ENCODE assay signal across 27 cellular contexts in genomic region chr10:113294868-113295267, GRCh38.
"Had no signal": no experiment of that assay in that cellular context is flagged by ENCODE, and none has a peak within 500 bp of the region (broad histone marks: within the 10 kb centered on the region; RNA-seq: fewer than 3 reads in every experiment).

No MANE protein-coding gene starts in this region.

- H3K4me3 ChIP-seq: ascending aorta, esophagus muscularis mucosa, gastrocnemius medialis had no signal

- H3K4me1 ChIP-seq: ascending aorta, esophagus muscularis mucosa, foreskin keratinocyte, gastrocnemius medialis had no signal

- H3K27me3 ChIP-seq: ascending aorta, brain microvascular endothelial cell, esophagus muscularis mucosa, gastrocnemius medialis had no signal

- H3K36me3 ChIP-seq: ascending aorta, brain microvascular endothelial cell, esophagus muscularis mucosa, gastrocnemius medialis had no signal

- ATAC-seq: activated CD4-positive, alpha-beta T cell treated with anti-CD3 and anti-CD28 coated beads for 36 hours; activated CD8-positive, alpha-beta memory T cell treated with anti-CD3 and anti-CD28 coated beads, Interleukin-2, amount 10 ng/mL, durations not matched to agents 7 days and 5 days; activated CD8-positive, alpha-beta T cell treated with anti-CD3 and anti-CD28 coated beads, Interleukin-2, amount 10 ng/mL, durations not matched to agents 7 days and 5 days; activated naive CD4-positive, alpha-beta T cell treated with anti-CD3 and anti-CD28 coated beads, Interleukin-2, amount 50 U/mL, for 72 hours; effector memory CD8-positive, alpha-beta T cell; foreskin keratinocyte; gastrocnemius medialis had no signal

- FAIRE-seq: colon had no signal

- DNase-seq: activated CD4-positive, alpha-beta memory T cell treated with anti-CD3 and anti-CD28 coated beads for 36 hours; activated CD4-positive, alpha-beta T cell treated with anti-CD3 and anti-CD28 coated beads for 36 hours; activated CD4-positive, alpha-beta T cell treated with anti-CD3 and anti-CD28 coated beads, Interleukin-2, amount 10 ng/mL, durations not matched to agents 24 days and 14 days; activated CD4-positive, CD25-positive, alpha-beta regulatory T cell; activated CD4-positive, CD25-positive, alpha-beta regulatory T cell treated with anti-CD3 and anti-CD28 coated beads, Interleukin-2, amount 50 U/mL, for 72 hours; activated CD8-positive, alpha-beta memory T cell treated with anti-CD3 and anti-CD28 coated beads, Interleukin-2, amount 10 ng/mL, durations not matched to agents 7 days and 5 days; activated CD8-positive, alpha-beta memory T cell treated with anti-CD3 and anti-CD28 coated beads, Interleukin-2, amount 50 U/mL, for 4 hours; activated CD8-positive, alpha-beta T cell treated with anti-CD3 and anti-CD28 coated beads, Interleukin-2, amount 10 ng/mL, durations not matched to agents 7 days and 5 days; activated gamma-delta T cell; activated naive CD4-positive, alpha-beta T cell; activated naive CD4-positive, alpha-beta T cell treated with anti-CD3 and anti-CD28 coated beads, Interleukin-2, amount 10 ng/mL, durations not matched to agents 7 days and 5 days; activated naive CD8-positive, alpha-beta T cell treated with anti-CD3 and anti-CD28 coated beads, Interleukin-2, amount 10 ng/mL, durations not matched to agents 7 days and 5 days; activated T-cell treated with anti-CD3 and anti-CD28 coated beads, Interleukin-2, amount 50 U/mL, for 1 hour; activated T-cell treated with anti-CD3 and anti-CD28 coated beads, Interleukin-2, amount 50 U/mL, for 48 hours; brain microvascular endothelial cell; cortex of kidney; dermis blood vessel endothelial cell; effector CD4-positive, alpha-beta T cell; effector memory CD8-positive, alpha-beta T cell; erythroblast; foreskin keratinocyte; gastrocnemius medialis; T-helper 2 cell had no signal

- H3K9me3 ChIP-seq: ascending aorta, esophagus muscularis mucosa, gastrocnemius medialis had no signal

- H3K27ac ChIP-seq: ascending aorta, brain microvascular endothelial cell, esophagus muscularis mucosa, foreskin keratinocyte, gastrocnemius medialis had no signal
